17 cellular contexts compared by ENCODE assay signal in genomic region chr9:15696979-15697378, GRCh38.
A peak's percentile ranks its signal among the peaks of the same experiment; 100 is the strongest.
DNase-seq lines count a peak whose midpoint lies in the region; ATAC-seq and TF ChIP-seq lines count a peak whose summit lies in the region.
"Had no signal": no experiment of that assay in that cellular context is flagged by ENCODE, and none has a peak within 500 bp of the region (broad histone marks: within the 10 kb centered on the region; RNA-seq: fewer than 3 reads in every experiment).

No MANE protein-coding gene starts in this region.

- H3K4me3 Mint-ChIP-seq in HFFc6, result peak overlapping the region; percentile 66
- no peak overlapping the region for H3K4me3 Mint-ChIP-seq in activated T-cell treated with anti-CD3 and anti-CD28 coated beads, Interleukin-2, amount 50 U/mL, for 72 hours
- H3K4me3 Mint-ChIP-seq: activated B cell treated with CpG ODN at 0.5 μM for 24 hours; activated naive CD4-positive, alpha-beta T cell treated with anti-CD3 and anti-CD28 coated beads, Interleukin-2, amount 10 ng/mL, durations not matched to agents 7 days and 5 days; central memory CD8-positive, alpha-beta T cell; natural killer cell treated with Interleukin-12 subunit alpha and Interleukin-12 subunit beta and Interleukin-15 and Interleukin-18, amount 100 ng/mL, for 72 hours had no signal

- H3K4me3 ChIP-seq in brain microvascular endothelial cell (ENCODE audit: low read depth, low read length) (no peak overlapping the region), mesenchymal stem cell (ENCODE audit: insufficient read depth in 1 of 2, low read depth in 1 of 2, low read length in 2 of 2) (no peak overlapping the region), body of pancreas (no peak overlapping the region)
- H3K4me3 ChIP-seq: heart left ventricle, right lobe of liver, vagina had no signal

- H3K9me3 Mint-ChIP-seq in HFFc6, result no peaks in the 10 kb centered on the region
- H3K9me3 Mint-ChIP-seq in activated T-cell treated with anti-CD3 and anti-CD28 coated beads, Interleukin-2, amount 50 U/mL, for 72 hours, result no peaks in the 10 kb centered on the region
- H3K9me3 Mint-ChIP-seq: activated B cell treated with CpG ODN at 0.5 μM for 24 hours; central memory CD8-positive, alpha-beta T cell; natural killer cell treated with Interleukin-12 subunit alpha and Interleukin-12 subunit beta and Interleukin-15 and Interleukin-18, amount 100 ng/mL, for 72 hours had no signal

- H3K4me1 Mint-ChIP-seq in HFFc6 (ENCODE audit: low read depth), result peaks cover 18% of the 10 kb centered on the region
- no peaks in the 10 kb centered on the region for H3K4me1 Mint-ChIP-seq in activated T-cell treated with anti-CD3 and anti-CD28 coated beads, Interleukin-2, amount 50 U/mL, for 72 hours (ENCODE audit: low read depth)
- H3K4me1 Mint-ChIP-seq: activated B cell treated with CpG ODN at 0.5 μM for 24 hours; activated naive CD4-positive, alpha-beta T cell treated with anti-CD3 and anti-CD28 coated beads, Interleukin-2, amount 10 ng/mL, durations not matched to agents 7 days and 5 days; central memory CD8-positive, alpha-beta T cell had no signal

- TF ChIP-seq CTCF in HFFc6 (IDR thresholded peaks at IDR 0.05), result peak; percentile 42
- peak; percentile 12 for TF ChIP-seq CTCF in brain microvascular endothelial cell (IDR thresholded peaks at IDR 0.05; ENCODE audit: low read depth, low read length, missing control alignments)
- no peak for TF ChIP-seq CTCF in body of pancreas (IDR thresholded peaks at IDR 0.05)

- H3K27me3 ChIP-seq in brain microvascular endothelial cell (replicated peaks), result no peaks in the 10 kb centered on the region
- no peaks in the 10 kb centered on the region for H3K27me3 ChIP-seq in mesenchymal stem cell (ENCODE audit: control insufficient read depth in 1 of 2, insufficient read depth in 1 of 2, low read length in 2 of 2)
- H3K27me3 ChIP-seq in body of pancreas, result no peaks in the 10 kb centered on the region
- H3K27me3 ChIP-seq: heart left ventricle, right lobe of liver, vagina had no signal

- no peak overlapping the region for H2BK5ac ChIP-seq in mesenchymal stem cell (ENCODE audit: low read depth, low read length, poor library complexity, severe bottlenecking)

- no peak overlapping the region for H2BK15ac ChIP-seq in mesenchymal stem cell (ENCODE audit: low read depth, poor library complexity, severe bottlenecking)

- H3K36me3 Mint-ChIP-seq in HFFc6 (ENCODE audit: low read depth), result peaks cover 7% of the 10 kb centered on the region; the same call in 1 of the 2 replicates
- no peaks in the 10 kb centered on the region for H3K36me3 Mint-ChIP-seq in activated T-cell treated with anti-CD3 and anti-CD28 coated beads, Interleukin-2, amount 50 U/mL, for 72 hours (ENCODE audit: insufficient read depth in 2 of 2)
- H3K36me3 Mint-ChIP-seq: activated naive CD4-positive, alpha-beta T cell treated with anti-CD3 and anti-CD28 coated beads, Interleukin-2, amount 10 ng/mL, durations not matched to agents 7 days and 5 days; natural killer cell treated with Interleukin-12 subunit alpha and Interleukin-12 subunit beta and Interleukin-15 and Interleukin-18, amount 100 ng/mL, for 72 hours had no signal

- intact Hi-C loops in body of pancreas (cut with DNase I), result no loop called here

- H2AFZ ChIP-seq in mesenchymal stem cell (ENCODE audit: low read depth, low read length), result no peak overlapping the region

- no peak overlapping the region for H3K9ac ChIP-seq in mesenchymal stem cell (ENCODE audit: low read length)

- in situ Hi-C loops in brain microvascular endothelial cell (cut with HindIII; ENCODE audit: low pct_ligation_motif_present, low sequenced_read_pairs), result no loop called here

- no peaks in the 10 kb centered on the region for H3K9me3 ChIP-seq in mesenchymal stem cell (ENCODE audit: control insufficient read depth, low read length)
- peaks cover 0 to 3% (median 0%) of the 10 kb centered on the region in 3 donors for H3K9me3 ChIP-seq in body of pancreas
- H3K9me3 ChIP-seq: right lobe of liver, vagina had no signal

- H4K91ac ChIP-seq in mesenchymal stem cell (ENCODE audit: low read length), result no peak overlapping the region

- H3K23ac ChIP-seq in mesenchymal stem cell (ENCODE audit: low read length in 2 of 2), result no peak overlapping the region

- H4K8ac ChIP-seq in mesenchymal stem cell (ENCODE audit: low read length), result no peak overlapping the region

- H2BK120ac ChIP-seq in mesenchymal stem cell (ENCODE audit: low read depth, low read length), result no peak overlapping the region

- H3K27me3 Mint-ChIP-seq in HFFc6 (ENCODE audit: insufficient read depth), result no peaks in the 10 kb centered on the region; the same call in 1 of the 2 replicates
- no peaks in the 10 kb centered on the region for H3K27me3 Mint-ChIP-seq in activated T-cell treated with anti-CD3 and anti-CD28 coated beads, Interleukin-2, amount 50 U/mL, for 72 hours (ENCODE audit: low read depth)
- H3K27me3 Mint-ChIP-seq: activated B cell treated with CpG ODN at 0.5 μM for 24 hours; activated naive CD4-positive, alpha-beta T cell treated with anti-CD3 and anti-CD28 coated beads, Interleukin-2, amount 10 ng/mL, durations not matched to agents 7 days and 5 days; central memory CD8-positive, alpha-beta T cell; natural killer cell treated with Interleukin-12 subunit alpha and Interleukin-12 subunit beta and Interleukin-15 and Interleukin-18, amount 100 ng/mL, for 72 hours had no signal

- H3K27ac ChIP-seq in brain microvascular endothelial cell, result no peak overlapping the region
- no peak overlapping the region for H3K27ac ChIP-seq in mesenchymal stem cell (ENCODE audit: low read length, poor library complexity, severe bottlenecking)
- no peak overlapping the region for H3K27ac ChIP-seq in body of pancreas
- H3K27ac ChIP-seq: heart left ventricle, right lobe of liver, vagina had no signal

- H3K14ac ChIP-seq in mesenchymal stem cell (ENCODE audit: low read length in 2 of 2), result no peak overlapping the region

- H2AK5ac ChIP-seq in mesenchymal stem cell (ENCODE audit: low read length, severe bottlenecking), result no peak overlapping the region

- H3K36me3 ChIP-seq in brain microvascular endothelial cell (replicated peaks) (no peaks in the 10 kb centered on the region), mesenchymal stem cell (ENCODE audit: control insufficient read depth in 1 of 2, insufficient read depth in 2 of 2, low read depth in 1 of 2, low read length in 2 of 2) (no peaks in the 10 kb centered on the region), body of pancreas (replicated peaks in 1 of 2; ENCODE audit: insufficient read depth in 1 of 2, low read depth in 2 of 2) (peaks cover 0 to 2% of the 10 kb centered on the region in 2 donors)
- H3K36me3 ChIP-seq: heart left ventricle, right lobe of liver, vagina had no signal

- ATAC-seq in body of pancreas, result no peak
- ATAC-seq in activated T-cell treated with anti-CD3 and anti-CD28 coated beads, Interleukin-2, amount 50 U/mL, for 72 hours (replicated peaks in 1 of 2), result no peak
- ATAC-seq: heart left ventricle; natural killer cell treated with Interleukin-12 subunit alpha and Interleukin-12 subunit beta and Interleukin-15 and Interleukin-18, amount 100 ng/mL, for 72 hours; right lobe of liver had no signal

- no peak overlapping the region for H3K4ac ChIP-seq in mesenchymal stem cell (ENCODE audit: low read depth in 1 of 2, low read length in 2 of 2)

- TF ChIP-seq POLR2A in body of pancreas (IDR thresholded peaks at IDR 0.05), result no peak

- WGBS in mesenchymal stem cell, result 24% methylated on average over 1 of the region's 1 CpG
- WGBS in body of pancreas, 2 donors, result 48 to 59% methylated on average over 1 of the region's 1 CpG

- peak overlapping the region in 1 of 2 experiments; percentile 1 for H3K18ac ChIP-seq in mesenchymal stem cell (ENCODE audit: low read depth in 1 of 2, low read length in 2 of 2)

- peak overlapping the region; percentile 82 for H3K27ac Mint-ChIP-seq in HFFc6
- no peak overlapping the region for H3K27ac Mint-ChIP-seq in activated T-cell treated with anti-CD3 and anti-CD28 coated beads, Interleukin-2, amount 50 U/mL, for 72 hours
- H3K27ac Mint-ChIP-seq: activated B cell treated with CpG ODN at 0.5 μM for 24 hours; activated naive CD4-positive, alpha-beta T cell treated with anti-CD3 and anti-CD28 coated beads, Interleukin-2, amount 10 ng/mL, durations not matched to agents 7 days and 5 days; natural killer cell treated with Interleukin-12 subunit alpha and Interleukin-12 subunit beta and Interleukin-15 and Interleukin-18, amount 100 ng/mL, for 72 hours had no signal

- H2BK12ac ChIP-seq in mesenchymal stem cell (ENCODE audit: low read length in 2 of 2), result peak overlapping the region; percentile 2 to 44

- H3K4me1 ChIP-seq in mesenchymal stem cell (ENCODE audit: control insufficient read depth, insufficient read depth, low read depth, low read length) (no peaks in the 10 kb centered on the region), body of pancreas (no peaks in the 10 kb centered on the region)
- H3K4me1 ChIP-seq: heart left ventricle, right lobe of liver, vagina had no signal

- H3K79me1 ChIP-seq in mesenchymal stem cell (replicated peaks; ENCODE audit: low read length, poor library complexity, severe bottlenecking), result no peaks in the 10 kb centered on the region

- H3K4me2 ChIP-seq in mesenchymal stem cell (ENCODE audit: low read length, poor library complexity, severe bottlenecking), result no peak overlapping the region

- DNase-seq in DMS 273 (lab: John Stamatoyannopoulos, UW; ENCODE audit: unreplicated experiment), result peak; percentile 36
- DNase-seq in HFFc6, result peak; percentile 29
- no peak for DNase-seq in brain microvascular endothelial cell
- peak; percentile 65 for DNase-seq in mesenchymal stem cell
- no peak for DNase-seq in superior temporal gyrus (ENCODE audit: extremely low spot score)
- DNase-seq in body of pancreas, result no peak
- DNase-seq in GF-D8 (lab: John Stamatoyannopoulos, UW), result no peak
- DNase-seq in activated T-cell treated with anti-CD3 and anti-CD28 coated beads, Interleukin-2, amount 50 U/mL, for 72 hours, result no peak
- DNase-seq: activated B cell treated with CpG ODN at 0.5 μM for 24 hours; activated naive CD4-positive, alpha-beta T cell treated with anti-CD3 and anti-CD28 coated beads, Interleukin-2, amount 10 ng/mL, durations not matched to agents 7 days and 5 days; heart left ventricle; NCI-H2081 treated with DMSO at 0.1 percent for 48 hours; right lobe of liver; stimulated activated CD4-positive, alpha-beta T cell treated with anti-CD3 and anti-CD28 coated beads, Interleukin-4, amount 100 ng/mL, for 24 hours had no signal

Comparison
In these comparisons a context has a peak if more than half of its experiments do, and no peak if none do; other contexts are left out.
1. DNase-seq: peak in DMS 273 (single experiment), HFFc6 (single experiment) and mesenchymal stem cell (single experiment); none in brain microvascular endothelial cell (single experiment), superior temporal gyrus (single experiment), body of pancreas (0 of 4), GF-D8 (single experiment) and activated T-cell treated with anti-CD3 and anti-CD28 coated beads, Interleukin-2, amount 50 U/mL, for 72 hours (0 of 2).
2. CTCF ChIP-seq: peak in HFFc6 (single experiment) and brain microvascular endothelial cell (single experiment); none in body of pancreas (0 of 7).